Comparison of ENCODE assay signal across 1 cellular context in genomic region chr1:150162862-150163706, GRCh38.
A peak's percentile ranks its signal among the peaks of the same experiment; 100 is the strongest.
TF ChIP-seq lines count a peak whose summit lies in the region.

No MANE protein-coding gene starts in this region.

TF ChIP-seq in GM12878, 131 proteins besides CTCF, POLR2A, EP300 and RAD21 (continued from another document and continues in another):
- TF ChIP-seq ZNF687 (IDR thresholded peaks at IDR 0.05), result peak; percentile 28; the same call in 1 of the 2 replicates
- TF ChIP-seq, protein P1, sequence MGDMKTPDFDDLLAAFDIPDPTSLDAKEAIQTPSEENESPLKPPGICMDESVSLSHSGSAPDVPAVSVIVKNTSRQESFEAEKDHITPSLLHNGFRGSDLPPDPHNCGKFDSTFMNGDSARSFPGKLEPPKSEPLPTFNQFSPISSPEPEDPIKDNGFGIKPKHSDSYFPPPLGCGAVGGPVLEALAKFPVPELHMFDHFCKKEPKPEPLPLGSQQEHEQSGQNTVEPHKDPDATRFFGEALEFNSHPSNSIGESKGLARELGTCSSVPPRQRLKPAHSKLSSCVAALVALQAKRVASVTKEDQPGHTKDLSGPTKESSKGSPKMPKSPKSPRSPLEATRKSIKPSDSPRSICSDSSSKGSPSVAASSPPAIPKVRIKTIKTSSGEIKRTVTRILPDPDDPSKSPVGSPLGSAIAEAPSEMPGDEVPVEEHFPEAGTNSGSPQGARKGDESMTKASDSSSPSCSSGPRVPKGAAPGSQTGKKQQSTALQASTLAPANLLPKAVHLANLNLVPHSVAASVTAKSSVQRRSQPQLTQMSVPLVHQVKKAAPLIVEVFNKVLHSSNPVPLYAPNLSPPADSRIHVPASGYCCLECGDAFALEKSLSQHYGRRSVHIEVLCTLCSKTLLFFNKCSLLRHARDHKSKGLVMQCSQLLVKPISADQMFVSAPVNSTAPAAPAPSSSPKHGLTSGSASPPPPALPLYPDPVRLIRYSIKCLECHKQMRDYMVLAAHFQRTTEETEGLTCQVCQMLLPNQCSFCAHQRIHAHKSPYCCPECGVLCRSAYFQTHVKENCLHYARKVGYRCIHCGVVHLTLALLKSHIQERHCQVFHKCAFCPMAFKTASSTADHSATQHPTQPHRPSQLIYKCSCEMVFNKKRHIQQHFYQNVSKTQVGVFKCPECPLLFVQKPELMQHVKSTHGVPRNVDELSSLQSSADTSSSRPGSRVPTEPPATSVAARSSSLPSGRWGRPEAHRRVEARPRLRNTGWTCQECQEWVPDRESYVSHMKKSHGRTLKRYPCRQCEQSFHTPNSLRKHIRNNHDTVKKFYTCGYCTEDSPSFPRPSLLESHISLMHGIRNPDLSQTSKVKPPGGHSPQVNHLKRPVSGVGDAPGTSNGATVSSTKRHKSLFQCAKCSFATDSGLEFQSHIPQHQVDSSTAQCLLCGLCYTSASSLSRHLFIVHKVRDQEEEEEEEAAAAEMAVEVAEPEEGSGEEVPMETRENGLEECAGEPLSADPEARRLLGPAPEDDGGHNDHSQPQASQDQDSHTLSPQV (IDR thresholded peaks at IDR 0.05), result no peak
- TF ChIP-seq RCOR1 (conservative IDR thresholded peaks at IDR 0.05; ENCODE audit: low read depth, low read length), result no peak
- peak; percentile 65 for TF ChIP-seq MEF2B (IDR thresholded peaks at IDR 0.05; ENCODE audit: partially characterized antibody, poor library complexity, severe bottlenecking)
- TF ChIP-seq CHD2 (IDR thresholded peaks at IDR 0.05; ENCODE audit: borderline replicate concordance, low read depth, low read length), result peak; percentile 79
- no peak for TF ChIP-seq EZH2 (IDR thresholded peaks at IDR 0.05; ENCODE audit: borderline replicate concordance, control insufficient read depth, low read depth, low read length)
- TF ChIP-seq FOS (IDR thresholded peaks at IDR 0.05; ENCODE audit: borderline replicate concordance, extremely low read depth, insufficient read length), result no peak
- peak; percentile 74 for TF ChIP-seq IKZF1 (conservative IDR thresholded peaks at IDR 0.05)
- peak; percentile 95 for TF ChIP-seq NBN (IDR thresholded peaks at IDR 0.05)
- peak; percentile 72 for TF ChIP-seq ATF7 (IDR thresholded peaks at IDR 0.05; ENCODE audit: low read depth)
- TF ChIP-seq SREBF1 (IDR thresholded peaks at IDR 0.05; ENCODE audit: low read length), result no peak
- no peak for TF ChIP-seq ZNF274 (IDR thresholded peaks at IDR 0.05; ENCODE audit: insufficient read depth, insufficient read length)
- TF ChIP-seq SMARCA5 (IDR thresholded peaks at IDR 0.05), result 0 out of 2 replicates have a peak, but pooled peaks have one; percentile 12
- TF ChIP-seq ZZZ3 (IDR thresholded peaks at IDR 0.05; ENCODE audit: control insufficient read depth, insufficient read length, low read depth), result no peak
- TF ChIP-seq BHLHE40 (IDR thresholded peaks at IDR 0.05; ENCODE audit: borderline replicate concordance in 1 of 2, low read depth in 2 of 2, low read length in 1 of 2), result peak; percentile 81 to 91
- peak; percentile 85 for TF ChIP-seq EED (IDR thresholded peaks at IDR 0.05; ENCODE audit: low read depth)
- TF ChIP-seq MTA3 (IDR thresholded peaks at IDR 0.05; ENCODE audit: borderline replicate concordance, low read length), result no peak
- peak in 1 of 2 experiments; percentile 20; a peak in 1 of 4 replicates for TF ChIP-seq ETV6 (conservative IDR thresholded peaks at IDR 0.05 in 1 of 2, IDR thresholded peaks at IDR 0.05 in 1 of 2; ENCODE audit: borderline replicate concordance in 1 of 2, low read depth in 1 of 2)
- TF ChIP-seq, protein P2, sequence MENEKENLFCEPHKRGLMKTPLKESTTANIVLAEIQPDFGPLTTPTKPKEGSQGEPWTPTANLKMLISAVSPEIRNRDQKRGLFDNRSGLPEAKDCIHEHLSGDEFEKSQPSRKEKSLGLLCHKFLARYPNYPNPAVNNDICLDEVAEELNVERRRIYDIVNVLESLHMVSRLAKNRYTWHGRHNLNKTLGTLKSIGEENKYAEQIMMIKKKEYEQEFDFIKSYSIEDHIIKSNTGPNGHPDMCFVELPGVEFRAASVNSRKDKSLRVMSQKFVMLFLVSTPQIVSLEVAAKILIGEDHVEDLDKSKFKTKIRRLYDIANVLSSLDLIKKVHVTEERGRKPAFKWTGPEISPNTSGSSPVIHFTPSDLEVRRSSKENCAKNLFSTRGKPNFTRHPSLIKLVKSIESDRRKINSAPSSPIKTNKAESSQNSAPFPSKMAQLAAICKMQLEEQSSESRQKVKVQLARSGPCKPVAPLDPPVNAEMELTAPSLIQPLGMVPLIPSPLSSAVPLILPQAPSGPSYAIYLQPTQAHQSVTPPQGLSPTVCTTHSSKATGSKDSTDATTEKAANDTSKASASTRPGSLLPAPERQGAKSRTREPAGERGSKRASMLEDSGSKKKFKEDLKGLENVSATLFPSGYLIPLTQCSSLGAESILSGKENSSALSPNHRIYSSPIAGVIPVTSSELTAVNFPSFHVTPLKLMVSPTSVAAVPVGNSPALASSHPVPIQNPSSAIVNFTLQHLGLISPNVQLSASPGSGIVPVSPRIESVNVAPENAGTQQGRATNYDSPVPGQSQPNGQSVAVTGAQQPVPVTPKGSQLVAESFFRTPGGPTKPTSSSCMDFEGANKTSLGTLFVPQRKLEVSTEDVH (IDR thresholded peaks at IDR 0.05; ENCODE audit: low read depth, partially characterized antibody), result no peak
- TF ChIP-seq NFIC (IDR thresholded peaks at IDR 0.05; ENCODE audit: low read depth, low read length), result no peak
- TF ChIP-seq STAT3 (IDR thresholded peaks at IDR 0.05; ENCODE audit: low read depth, low read length), result no peak
- peak; percentile 16; the same call in 1 of the 2 replicates for TF ChIP-seq ZBTB11 (CRISPR knock-in tag; IDR thresholded peaks at IDR 0.05)
- TF ChIP-seq BCL11A (IDR thresholded peaks at IDR 0.05; ENCODE audit: low read depth, low read length), result peak; percentile 66
- peak; percentile 73; the same call in 2 of the 3 replicates for TF ChIP-seq POU2F2 (IDR thresholded peaks at IDR 0.05; ENCODE audit: borderline replicate concordance, low read depth, low read length)
- TF ChIP-seq MTA2 (IDR thresholded peaks at IDR 0.05; ENCODE audit: low read depth), result peak; percentile 34; the same call in 1 of the 2 replicates
- no peak for TF ChIP-seq ESRRA (IDR thresholded peaks at IDR 0.05; ENCODE audit: low read length)
- TF ChIP-seq HDGF (IDR thresholded peaks at IDR 0.05), result peak; percentile 81; the same call in 1 of the 2 replicates
- no peak for TF ChIP-seq STAT1 (conservative IDR thresholded peaks at IDR 0.05)
- TF ChIP-seq SMAD5 (IDR thresholded peaks at IDR 0.05; ENCODE audit: low read depth), result 0 out of 2 replicates have a peak, but pooled peaks have one; percentile 63
- TF ChIP-seq, protein P3, sequence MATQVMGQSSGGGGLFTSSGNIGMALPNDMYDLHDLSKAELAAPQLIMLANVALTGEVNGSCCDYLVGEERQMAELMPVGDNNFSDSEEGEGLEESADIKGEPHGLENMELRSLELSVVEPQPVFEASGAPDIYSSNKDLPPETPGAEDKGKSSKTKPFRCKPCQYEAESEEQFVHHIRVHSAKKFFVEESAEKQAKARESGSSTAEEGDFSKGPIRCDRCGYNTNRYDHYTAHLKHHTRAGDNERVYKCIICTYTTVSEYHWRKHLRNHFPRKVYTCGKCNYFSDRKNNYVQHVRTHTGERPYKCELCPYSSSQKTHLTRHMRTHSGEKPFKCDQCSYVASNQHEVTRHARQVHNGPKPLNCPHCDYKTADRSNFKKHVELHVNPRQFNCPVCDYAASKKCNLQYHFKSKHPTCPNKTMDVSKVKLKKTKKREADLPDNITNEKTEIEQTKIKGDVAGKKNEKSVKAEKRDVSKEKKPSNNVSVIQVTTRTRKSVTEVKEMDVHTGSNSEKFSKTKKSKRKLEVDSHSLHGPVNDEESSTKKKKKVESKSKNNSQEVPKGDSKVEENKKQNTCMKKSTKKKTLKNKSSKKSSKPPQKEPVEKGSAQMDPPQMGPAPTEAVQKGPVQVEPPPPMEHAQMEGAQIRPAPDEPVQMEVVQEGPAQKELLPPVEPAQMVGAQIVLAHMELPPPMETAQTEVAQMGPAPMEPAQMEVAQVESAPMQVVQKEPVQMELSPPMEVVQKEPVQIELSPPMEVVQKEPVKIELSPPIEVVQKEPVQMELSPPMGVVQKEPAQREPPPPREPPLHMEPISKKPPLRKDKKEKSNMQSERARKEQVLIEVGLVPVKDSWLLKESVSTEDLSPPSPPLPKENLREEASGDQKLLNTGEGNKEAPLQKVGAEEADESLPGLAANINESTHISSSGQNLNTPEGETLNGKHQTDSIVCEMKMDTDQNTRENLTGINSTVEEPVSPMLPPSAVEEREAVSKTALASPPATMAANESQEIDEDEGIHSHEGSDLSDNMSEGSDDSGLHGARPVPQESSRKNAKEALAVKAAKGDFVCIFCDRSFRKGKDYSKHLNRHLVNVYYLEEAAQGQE (IDR thresholded peaks at IDR 0.05; ENCODE audit: low read depth, low read length), result no peak
- no peak for TF ChIP-seq CBX5 (IDR thresholded peaks at IDR 0.05; ENCODE audit: low read depth)
- TF ChIP-seq SRF (IDR thresholded peaks at IDR 0.05; ENCODE audit: low read depth in 2 of 2, low read length in 2 of 2), result peak; percentile 94 to 99
- no peak for TF ChIP-seq RFX5 (IDR thresholded peaks at IDR 0.05; ENCODE audit: low read depth, low read length)
- TF ChIP-seq IKZF2 (IDR thresholded peaks at IDR 0.05), result peak; percentile 86
- TF ChIP-seq, protein P4, sequence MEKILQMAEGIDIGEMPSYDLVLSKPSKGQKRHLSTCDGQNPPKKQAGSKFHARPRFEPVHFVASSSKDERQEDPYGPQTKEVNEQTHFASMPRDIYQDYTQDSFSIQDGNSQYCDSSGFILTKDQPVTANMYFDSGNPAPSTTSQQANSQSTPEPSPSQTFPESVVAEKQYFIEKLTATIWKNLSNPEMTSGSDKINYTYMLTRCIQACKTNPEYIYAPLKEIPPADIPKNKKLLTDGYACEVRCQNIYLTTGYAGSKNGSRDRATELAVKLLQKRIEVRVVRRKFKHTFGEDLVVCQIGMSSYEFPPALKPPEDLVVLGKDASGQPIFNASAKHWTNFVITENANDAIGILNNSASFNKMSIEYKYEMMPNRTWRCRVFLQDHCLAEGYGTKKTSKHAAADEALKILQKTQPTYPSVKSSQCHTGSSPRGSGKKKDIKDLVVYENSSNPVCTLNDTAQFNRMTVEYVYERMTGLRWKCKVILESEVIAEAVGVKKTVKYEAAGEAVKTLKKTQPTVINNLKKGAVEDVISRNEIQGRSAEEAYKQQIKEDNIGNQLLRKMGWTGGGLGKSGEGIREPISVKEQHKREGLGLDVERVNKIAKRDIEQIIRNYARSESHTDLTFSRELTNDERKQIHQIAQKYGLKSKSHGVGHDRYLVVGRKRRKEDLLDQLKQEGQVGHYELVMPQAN (conservative IDR thresholded peaks at IDR 0.05), result no peak
- TF ChIP-seq ZNF622 (IDR thresholded peaks at IDR 0.05), result no peak
- TF ChIP-seq SP1 (IDR thresholded peaks at IDR 0.05; ENCODE audit: low read depth, low read length), result peak; percentile 60
- TF ChIP-seq BACH1 (IDR thresholded peaks at IDR 0.05; ENCODE audit: borderline replicate concordance), result peak; percentile 38
